Comparison of ENCODE assay signal across 17 cellular contexts in the genomic region with DNA sequence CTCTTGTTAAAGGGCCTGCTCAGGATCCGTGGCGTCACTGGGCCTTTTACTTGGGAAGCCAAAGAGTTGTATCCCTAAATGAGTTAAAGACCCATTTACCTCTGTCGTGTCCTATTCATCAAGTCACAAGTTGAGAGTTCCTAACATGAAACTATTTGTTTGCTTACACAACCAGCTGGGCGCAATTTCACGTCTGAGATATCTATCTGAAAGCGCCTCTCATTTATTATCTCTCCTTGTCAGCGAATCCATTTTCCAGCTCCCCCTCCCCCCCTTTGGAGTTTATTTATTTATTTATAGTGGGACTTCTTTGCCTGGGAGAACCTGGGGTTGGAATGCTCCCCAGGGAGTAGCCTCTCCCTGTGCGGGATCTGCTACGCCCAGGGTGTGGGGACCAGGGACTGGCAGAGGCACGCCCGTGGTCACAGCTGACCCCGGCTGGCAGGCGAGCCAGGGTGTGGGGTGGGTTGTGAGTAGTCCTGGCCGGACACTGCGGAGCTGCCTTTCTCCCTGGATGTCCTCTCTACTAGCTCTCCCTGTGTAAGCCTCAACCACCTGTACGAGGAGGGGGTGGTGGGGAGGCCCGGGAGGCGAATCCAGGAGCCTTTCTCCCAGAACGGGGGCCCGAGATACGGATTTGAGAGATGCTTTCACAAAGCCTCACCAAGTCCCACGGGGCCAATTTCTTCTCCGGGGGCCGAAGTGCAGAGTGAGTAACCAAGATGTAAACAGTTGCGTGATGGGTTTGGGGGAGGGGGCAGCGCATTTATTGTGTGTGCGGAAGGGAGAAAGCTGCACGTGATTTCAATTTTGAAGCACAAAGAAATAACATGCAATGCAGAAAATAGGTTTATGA.
DNase-seq lines count a peak whose midpoint lies in the region; ATAC-seq and TF ChIP-seq lines count a peak whose summit lies in the region.
"Had no signal": no experiment of that assay in that cellular context is flagged by ENCODE, and none has a peak within 500 bp of the region (broad histone marks: within the 10 kb centered on the region; RNA-seq: fewer than 3 reads in every experiment).

No MANE protein-coding gene starts in this region.

- H3K36me3 ChIP-seq in stomach smooth muscle (ENCODE audit: control insufficient read depth in 2 of 2, insufficient read depth in 2 of 2, low read length in 2 of 2): peaks cover 8 to 14% of the 10 kb centered on the region in 2 donors
- H3K36me3 ChIP-seq: BLaER1 treated with 17β-estradiol and CSF1 and Interleukin-3, amounts not matched to agents 10 nM and 100 nM had no signal

- ATAC-seq in HG03135 (IDR thresholded peaks at IDR 0.05; ENCODE audit: unreplicated experiment) (no peak), GM21447 (IDR thresholded peaks at IDR 0.05; ENCODE audit: unreplicated experiment) (no peak)
- ATAC-seq: activated CD4-positive, CD25-positive, alpha-beta regulatory T cell treated with anti-CD3 and anti-CD28 coated beads, Interleukin-2, amount 50 U/mL, for 24 hours; activated CD8-positive, alpha-beta memory T cell treated with anti-CD3 and anti-CD28 coated beads, Interleukin-2, amount 10 ng/mL, durations not matched to agents 7 days and 5 days; left colon had no signal

- no peak overlapping the region for H3K9ac ChIP-seq in stomach smooth muscle (ENCODE audit: low read length in 2 of 2)
- H3K9ac ChIP-seq: BLaER1 treated with 17β-estradiol and CSF1 and Interleukin-3, amounts not matched to agents 10 nM and 100 nM had no signal

- DNase-seq in LoVo (ENCODE audit: low spot score) (peak; percentile 23), astrocyte of the cerebellum (ENCODE audit: low read depth) (no peak), DMS79 (lab: John Stamatoyannopoulos, UW) (no peak)
- DNase-seq: activated CD8-positive, alpha-beta memory T cell treated with anti-CD3 and anti-CD28 coated beads, Interleukin-2, amount 10 ng/mL, durations not matched to agents 7 days and 5 days; activated effector memory CD4-positive, alpha-beta T cell treated with anti-CD3 and anti-CD28 coated beads, Interleukin-2, amount 50 U/mL, for 16 hours; DMS153; Kasumi-1; left colon; NCI-H1694; NCI-H524 treated with DMSO at 0.1 percent for 48 hours had no signal

- no peaks in the 10 kb centered on the region for H3K9me3 ChIP-seq in stomach smooth muscle (ENCODE audit: control insufficient read depth in 2 of 2, low read length in 2 of 2)

- peak overlapping the region; percentile 4 for H3K4me3 ChIP-seq in astrocyte of the cerebellum (ENCODE audit: low read depth, low read length)
- H3K4me3 ChIP-seq in stomach smooth muscle (ENCODE audit: low read length in 2 of 2): no peak overlapping the region
- H3K4me3 ChIP-seq: BLaER1 treated with 17β-estradiol and CSF1 and Interleukin-3, amounts not matched to agents 10 nM and 100 nM; coronary artery had no signal

- no peak for TF ChIP-seq CTCF in astrocyte of the cerebellum (IDR thresholded peaks at IDR 0.05; ENCODE audit: low read depth, low read length, missing control alignments)

- H3K27ac ChIP-seq in layer of hippocampus (ENCODE audit: low read depth, low read length) (peak overlapping the region; percentile 60), stomach smooth muscle (ENCODE audit: low read length) (peak overlapping the region; percentile 41)
- H3K27ac ChIP-seq: BLaER1 treated with 17β-estradiol and CSF1 and Interleukin-3, amounts not matched to agents 10 nM and 100 nM; coronary artery had no signal

- in situ Hi-C loops in astrocyte of the cerebellum (cut with HindIII; ENCODE audit: low sequenced_read_pairs): no loop called here

- peaks cover 5% of the 10 kb centered on the region for H3K27me3 ChIP-seq in layer of hippocampus (ENCODE audit: control insufficient read depth, insufficient read depth, low read length)
- H3K27me3 ChIP-seq in stomach smooth muscle (ENCODE audit: control insufficient read depth in 1 of 2, insufficient read depth in 2 of 2, low read length in 2 of 2): peaks cover 0 to 15% of the 10 kb centered on the region in 2 donors

- peaks cover 2% of the 10 kb centered on the region for H3K4me1 ChIP-seq in stomach smooth muscle (ENCODE audit: control insufficient read depth, insufficient read depth, low read length)
- H3K4me1 ChIP-seq: BLaER1 treated with 17β-estradiol and CSF1 and Interleukin-3, amounts not matched to agents 10 nM and 100 nM had no signal
